15 cellular contexts compared by ENCODE assay signal in the genomic region with DNA sequence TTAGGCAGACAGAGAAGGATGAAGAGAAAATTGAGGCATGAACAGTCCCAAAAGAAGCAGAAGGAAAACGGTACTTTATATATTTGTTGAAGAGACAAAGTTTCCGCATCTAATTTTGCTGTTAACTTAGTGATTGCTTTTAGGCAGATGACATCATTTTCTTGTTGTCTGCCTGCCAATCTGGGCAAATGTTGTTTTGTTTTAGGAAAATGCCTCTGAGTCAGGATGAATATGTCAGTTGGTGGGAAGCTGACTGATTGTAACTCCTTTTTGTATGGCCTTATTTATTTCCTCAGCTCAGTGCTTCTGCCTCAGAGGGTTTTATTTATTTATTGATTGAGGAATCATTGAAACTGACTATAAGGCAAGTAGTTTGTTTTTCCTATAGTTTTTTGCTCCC. TPM values are rescaled to one million over a fixed set of nuclear protein-coding genes. Genes with fewer than 3 reads are reported as not detected.
DNase-seq lines count a peak whose midpoint lies in the region; ATAC-seq lines count a peak whose summit lies in the region.
"Had no signal": no experiment of that assay in that cellular context is flagged by ENCODE, and none has a peak within 500 bp of the region (broad histone marks: within the 10 kb centered on the region; RNA-seq: fewer than 3 reads in every experiment).

No MANE protein-coding gene starts in this region.

- no peak for ATAC-seq in aorta (ENCODE audit: low FRiP score)
- ATAC-seq: natural killer cell, upper lobe of right lung had no signal

- no peaks in the 10 kb centered on the region for H3K36me3 ChIP-seq in aorta (ENCODE audit: control insufficient read depth in 1 of 2, insufficient read depth in 2 of 2, low read length in 1 of 2)
- H3K36me3 ChIP-seq: upper lobe of right lung had no signal

- H3K27ac ChIP-seq in aorta (ENCODE audit: low read depth in 1 of 2, low read length in 2 of 2) = no peak overlapping the region
- H3K27ac ChIP-seq: upper lobe of right lung had no signal

- H3K27me3 ChIP-seq in aorta (ENCODE audit: control insufficient read depth in 1 of 2, insufficient read depth in 2 of 2, low read length in 1 of 2) = no peaks in the 10 kb centered on the region
- H3K27me3 ChIP-seq: upper lobe of right lung had no signal

- no peaks in the 10 kb centered on the region for H3K4me1 ChIP-seq in aorta (ENCODE audit: control insufficient read depth in 1 of 2, insufficient read depth in 2 of 2, low read length in 2 of 2)
- H3K4me1 ChIP-seq: upper lobe of right lung had no signal

- WGBS in aorta, 2 donors = 3 to 10% methylated on average over 2 of the region's 2 CpGs

- no peak overlapping the region for H3K4me3 ChIP-seq in aorta (ENCODE audit: low read length in 2 of 2)
- H3K4me3 ChIP-seq: smooth muscle cell, upper lobe of right lung had no signal

- DNase-seq in Caki2 (ENCODE audit: low read depth) = peak; percentile 50
- peak; percentile 35 for DNase-seq in NCI-H460 (ENCODE audit: extremely low read depth, low read depth)
- DNase-seq in dermis microvascular lymphatic vessel endothelial cell (ENCODE audit: low read depth in 2 of 2) = peak; percentile 31 to 94
- peak; percentile 80 for DNase-seq in myocyte (ENCODE audit: low read depth)
- no peak for DNase-seq in aorta
- no peak for DNase-seq in NCI-H2107 (lab: John Stamatoyannopoulos, UW)
- no peak for DNase-seq in NCI-H69 (lab: John Stamatoyannopoulos, UW)
- DNase-seq in iPS-NIHi7 (ENCODE audit: extremely low spot score) = no peak
- DNase-seq: activated CD4-positive, alpha-beta T cell treated with anti-CD3 and anti-CD28 coated beads, Interleukin-2, amount 50 U/mL, for 48 hours; activated naive CD4-positive, alpha-beta T cell treated with anti-CD3 and anti-CD28 coated beads, Interleukin-2, amount 10 ng/mL, durations not matched to agents 7 days and 5 days; Calu3; immature natural killer cell; natural killer cell; upper lobe of right lung had no signal

- intact Hi-C loops in aorta (cut with DNase I) = no loop called here

- in situ Hi-C loops in Caki2 (cut with HindIII; ENCODE audit: low pct_unique_long_range_greater_than_20kb, low sequenced_read_pairs) = no loop called here

- H3K9me3 ChIP-seq in aorta (ENCODE audit: control insufficient read depth, low read length) = no peaks in the 10 kb centered on the region
- H3K9me3 ChIP-seq: upper lobe of right lung had no signal

RNA-seq across cellular contexts. Expression of a gene that starts 52.6 kb away (rescaled TPM):
- total RNA-seq in Caki2 (2014; rRNA removed; shearing (Covaris generic); ENCODE audit: low replicate concordance) = 0.84 TPM in 1 of 2 replicates, not detected in the other
- total RNA-seq in NCI-H460 (2014; rRNA removed; shearing (Covaris generic)) = 114 and 121 TPM in 2 replicates
- polyA plus RNA-seq in NCI-H460 (2014; cell fraction: nucleus; rRNA removed) = 58.8 and 65.0 TPM in 2 replicates
- total RNA-seq in dermis microvascular lymphatic vessel endothelial cell (282 and 296 TPM in 2 replicates), myocyte (56.5 and 57.8 TPM in 2 replicates), aorta (10 to 100 TPM; 23.2 to 37.8 TPM)
- 36.2 TPM for polyA plus RNA-seq in myocyte (2012)
- polyA plus RNA-seq in aorta = 1 to 10 TPM; 3.0 to 5.9 TPM
- total RNA-seq: Calu3 had no signal
- polyA plus RNA-seq: smooth muscle cell had no signal

Comparison
In these comparisons a context has a peak if more than half of its experiments do, and no peak if none do; other contexts are left out.
1. DNase-seq: peak in Caki2 (single experiment), NCI-H460 (single experiment), dermis microvascular lymphatic vessel endothelial cell (2 of 2) and myocyte (single experiment); none in aorta (0 of 2), NCI-H2107 (single experiment), NCI-H69 (single experiment) and iPS-NIHi7 (single experiment).
2. RNA of a gene that starts 52.6 kb away (total RNA-seq): 282 to 296 TPM in dermis microvascular lymphatic vessel endothelial cell, 114 to 121 TPM in NCI-H460, 56.5 to 57.8 TPM in myocyte and 23.2 to 37.8 TPM in aorta; 0.84 TPM in Caki2; every median in the first group is over 10 times any median in the second.